ENCODE assay signal across 1 cellular context in genomic region chr10:5766189-5766588, GRCh38.
TF ChIP-seq lines count a peak whose summit lies in the region.

No MANE protein-coding gene starts in this region.

TF ChIP-seq in GM23338, 12 proteins besides CTCF, POLR2A, EP300 and RAD21 (continued from another document):
- TF ChIP-seq NANOG (IDR thresholded peaks at IDR 0.05; ENCODE audit: borderline replicate concordance) (no peak), POLR2AphosphoS5 (IDR thresholded peaks at IDR 0.05; ENCODE audit: low read depth) (peak; percentile 35; the same call in 1 of the 2 replicates), ETS1 (IDR thresholded peaks at IDR 0.05) (no peak)
